12 cellular contexts compared by ENCODE assay signal in genomic region chr7:156781972-156782371, GRCh38.
"Had no signal": no experiment of that assay in that cellular context is flagged by ENCODE, and none has a peak within 500 bp of the region (broad histone marks: within the 10 kb centered on the region; RNA-seq: fewer than 3 reads in every experiment).

No MANE protein-coding gene starts in this region.

- H3K27me3 Mint-ChIP-seq: activated CD4-positive, alpha-beta T cell treated with anti-CD3 and anti-CD28 coated beads, Interleukin-2, amount 10 ng/mL, durations not matched to agents 7 days and 5 days had no signal

- H3K27ac ChIP-seq: coronary artery, epithelial cell of prostate, WERI-Rb-1 had no signal

- DNase-seq: activated CD4-positive, alpha-beta T cell treated with anti-CD3 and anti-CD28 coated beads, Interleukin-2, amount 10 ng/mL, durations not matched to agents 7 days and 5 days; activated naive CD4-positive, alpha-beta T cell treated with Interleukin-2 at 50 U/mL for 16 hours; activated T-cell treated with anti-CD3 and anti-CD28 coated beads, Interleukin-2, amount 50 U/mL, for 48 hours; central memory CD4-positive, alpha-beta T cell; effector CD4-positive, alpha-beta T cell; hypothalamus; stimulated activated CD4-positive, alpha-beta T cell treated with anti-CD3 and anti-CD28 coated beads, Interleukin-12 subunit alpha, Interleukin-12 subunit beta, amount 100 ng/mL, for 4 hours; stimulated activated naive CD8-positive, alpha-beta T cell treated with anti-CD3 and anti-CD28 coated beads, Interleukin-15, Interleukin-2, amounts not matched to agents 100 U/mL and 50 U/mL, for 24 hours; WERI-Rb-1 had no signal

- ATAC-seq: stimulated activated naive CD8-positive, alpha-beta T cell treated with anti-CD3 and anti-CD28 coated beads, Interleukin-15, Interleukin-2, amounts not matched to agents 100 U/mL and 50 U/mL, for 24 hours had no signal

- H3K4me3 ChIP-seq: coronary artery had no signal

- H3K36me3 ChIP-seq: WERI-Rb-1 had no signal

- H3K27ac Mint-ChIP-seq: activated CD4-positive, alpha-beta T cell treated with anti-CD3 and anti-CD28 coated beads, Interleukin-2, amount 10 ng/mL, durations not matched to agents 7 days and 5 days had no signal

- H3K4me3 Mint-ChIP-seq: activated CD4-positive, alpha-beta T cell treated with anti-CD3 and anti-CD28 coated beads, Interleukin-2, amount 10 ng/mL, durations not matched to agents 7 days and 5 days; neural crest cell had no signal

- H3K9me3 Mint-ChIP-seq: activated CD4-positive, alpha-beta T cell treated with anti-CD3 and anti-CD28 coated beads, Interleukin-2, amount 10 ng/mL, durations not matched to agents 7 days and 5 days; neural crest cell had no signal
